17 cellular contexts compared by ENCODE assay signal in genomic region chr14:47366006-47366405, GRCh38.
"Had no signal": no experiment of that assay in that cellular context is flagged by ENCODE, and none has a peak within 500 bp of the region (broad histone marks: within the 10 kb centered on the region; RNA-seq: fewer than 3 reads in every experiment).

No MANE protein-coding gene starts in this region.

- ATAC-seq: activated T-helper 17 cell treated with anti-CD3 and anti-CD28 coated beads, Interleukin-2, amount 50 U/mL, for 72 hours; gastrocnemius medialis; left colon; mucosa of descending colon; stimulated activated memory B cell treated with anti-CD40 and anti-IgM and Interleukin-4, amounts not matched to agents 10 μg/mL and 1 μg/mL and 100 μg/mL, for 72 hours had no signal

- H3K4me1 ChIP-seq: adrenal gland, esophagus muscularis mucosa, gastrocnemius medialis, stomach, testis, uterus had no signal

- H3K27me3 ChIP-seq: adrenal gland, esophagus muscularis mucosa, gastrocnemius medialis, stomach, testis, uterus had no signal

- H3K27ac ChIP-seq: adrenal gland, esophagus muscularis mucosa, gastrocnemius medialis, stomach, testis, uterus had no signal

- DNase-seq: activated naive CD4-positive, alpha-beta T cell; activated T-cell treated with anti-CD3 and anti-CD28 coated beads, Interleukin-2, amount 50 U/mL, for 24 hours; adrenal gland; gastrocnemius medialis; left colon; mucosa of descending colon; nephron progenitor cell; small intestine; stimulated activated CD4-positive, alpha-beta T cell treated with anti-CD3 and anti-CD28 coated beads, Interleukin-2, amount 100 ng/mL, for 24 hours; stomach; T-helper 9 cell; trophoblast cell; uterus had no signal

- H3K4me3 ChIP-seq: adrenal gland, esophagus muscularis mucosa, gastrocnemius medialis, mucosa of descending colon, stomach, testis, uterus had no signal

- H3K9me3 ChIP-seq: esophagus muscularis mucosa, gastrocnemius medialis, mucosa of descending colon, stomach, testis, uterus had no signal

- H3K36me3 ChIP-seq: esophagus muscularis mucosa, gastrocnemius medialis, stomach, uterus had no signal
